ENCODE assay signal across 8 cellular contexts in the genomic region with DNA sequence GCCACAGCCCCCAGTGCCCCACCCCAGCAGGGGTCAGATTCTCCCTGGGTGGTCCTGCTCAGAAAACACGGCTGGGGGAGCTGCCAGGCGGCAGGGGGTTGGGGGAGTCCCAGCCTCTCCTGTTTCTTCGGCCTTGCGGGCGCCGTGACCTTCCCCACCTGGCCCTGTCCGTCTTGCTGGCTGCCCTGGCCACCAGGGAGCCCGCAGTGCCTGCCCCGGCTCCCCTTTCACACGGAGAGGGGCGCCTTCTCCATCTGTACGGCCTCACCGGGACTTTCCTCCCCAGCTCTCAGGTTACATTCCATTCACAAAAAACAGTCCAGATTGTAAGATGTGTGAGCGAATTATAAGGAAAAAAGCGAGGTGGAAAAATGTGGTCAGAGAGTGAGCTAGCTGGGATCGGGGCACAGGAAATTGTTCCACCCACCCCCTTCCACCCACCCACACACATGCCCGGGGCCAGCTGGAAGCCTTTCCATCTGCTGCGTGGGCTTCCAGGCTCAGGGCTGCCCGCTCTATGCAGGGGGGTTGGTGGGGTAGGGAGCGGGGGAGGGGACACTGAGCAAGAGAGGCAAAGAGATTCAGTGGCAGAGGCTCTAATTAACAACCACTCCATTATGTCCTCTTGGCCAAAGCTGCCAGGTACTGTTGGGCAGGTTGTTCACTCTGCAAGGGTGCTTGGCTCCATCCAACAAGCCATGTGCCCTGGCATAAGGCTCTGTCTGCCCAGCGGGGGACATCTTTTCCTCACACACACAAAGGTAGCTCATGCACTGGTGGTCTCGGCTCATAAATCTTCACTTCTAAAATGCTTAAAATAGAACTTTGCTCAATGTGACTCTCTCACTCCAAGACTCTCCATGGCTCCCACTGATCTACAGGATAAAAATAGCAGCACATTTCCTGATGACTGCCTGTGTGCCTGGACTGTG. TPM values are rescaled to one million over a fixed set of nuclear protein-coding genes. Genes with fewer than 3 reads are reported as not detected.
DNase-seq lines count a peak whose midpoint lies in the region; ATAC-seq, FAIRE-seq and TF ChIP-seq lines count a peak whose summit lies in the region.

No MANE protein-coding gene starts in this region.

- H3K27me3 ChIP-seq in lung (ENCODE audit: control insufficient read depth, insufficient read depth) = no peaks in the 10 kb centered on the region
- H3K27me3 ChIP-seq in subcutaneous abdominal adipose tissue (ENCODE audit: control insufficient read depth in 5 of 5, insufficient read depth in 4 of 5, low read length in 5 of 5) = no peaks in the 10 kb centered on the region

- 34 to 41% methylated on average over 22 of the region's 22 CpGs for WGBS in lung, 2 donors

- DNase-seq in AG08396 (ENCODE audit: low spot score) (peak; percentile 78), HTR-8/SVneo (ENCODE audit: insufficient read length, low spot score) (peak; percentile 87), amniotic stem cell (lab: John Stamatoyannopoulos, UW) (peak; percentile 74), lung (ENCODE audit: low spot score) (no peak), left lobe of liver (ENCODE audit: low spot score) (no peak), Kasumi-1 (lab: John Stamatoyannopoulos, UW) (no peak)

- no peak for TF ChIP-seq CTCF in lung (IDR thresholded peaks at IDR 0.05; ENCODE audit: control extremely low read depth, extremely low read depth)

- no peaks in the 10 kb centered on the region for H3K9me3 ChIP-seq in lung (ENCODE audit: control insufficient read depth in 2 of 2, insufficient read depth in 1 of 2, low read length in 1 of 2)
- no peaks in the 10 kb centered on the region for H3K9me3 ChIP-seq in subcutaneous abdominal adipose tissue (ENCODE audit: control insufficient read depth in 5 of 5, low read length in 5 of 5)

- ATAC-seq in lung (ENCODE audit: insufficient read depth, low FRiP score) (peak; percentile 22), left lobe of liver (no peak), GM18873 (IDR thresholded peaks at IDR 0.05; ENCODE audit: low FRiP score, unreplicated experiment) (no peak)

- H3K36me3 ChIP-seq in lung (ENCODE audit: control insufficient read depth in 2 of 2, insufficient read depth in 2 of 2, low read length in 2 of 2) (no peaks in the 10 kb centered on the region), subcutaneous abdominal adipose tissue (ENCODE audit: control insufficient read depth in 5 of 5, insufficient read depth in 5 of 5, low read length in 5 of 5) (no peaks in the 10 kb centered on the region)

- peak overlapping the region in 1 of 2 donors; percentile 49 for H3K27ac ChIP-seq in lung (ENCODE audit: low read depth in 1 of 2, low read length in 1 of 2)
- peak overlapping the region; percentile 54 for H3K27ac ChIP-seq in subcutaneous abdominal adipose tissue (ENCODE audit: low read depth, low read length)

- H3K4me3 ChIP-seq in lung = no peak overlapping the region
- no peak overlapping the region for H3K4me3 ChIP-seq in subcutaneous abdominal adipose tissue (ENCODE audit: low read depth in 1 of 5, low read length in 5 of 5)

- no peak for FAIRE-seq in HTR-8/SVneo (lab: Jason Lieb, UNC)

- peaks cover 7 to 16% of the 10 kb centered on the region in 2 donors for H3K4me1 ChIP-seq in lung (ENCODE audit: control insufficient read depth in 2 of 2, insufficient read depth in 2 of 2, low read length in 2 of 2)
- H3K4me1 ChIP-seq in subcutaneous abdominal adipose tissue (ENCODE audit: control insufficient read depth in 5 of 5, insufficient read depth in 5 of 5, low read length in 5 of 5) = peaks cover 22 to 60% (median 45%) of the 10 kb centered on the region in 5 donors

- H3K9ac ChIP-seq in subcutaneous abdominal adipose tissue (ENCODE audit: low read length in 5 of 5) = peak overlapping the region in 2 of 5 donors; percentile 14 to 35

RNA-seq across cellular contexts. Expression of a gene that starts 14.7 kb away (rescaled TPM):
- total RNA-seq in lung (10 to 100 TPM; 22.6 to 49.0 TPM), left lobe of liver (not detected)
- 10 to 100 TPM; 11.8 to 15.2 TPM for polyA plus RNA-seq in lung

Comparison
In these comparisons a context has a peak if more than half of its experiments do, and no peak if none do; other contexts are left out.
1. DNase-seq: peak in AG08396 (single experiment), HTR-8/SVneo (single experiment) and amniotic stem cell (single experiment); none in lung (single experiment), left lobe of liver (single experiment) and Kasumi-1 (0 of 2).
2. RNA of a gene that starts 14.7 kb away (total RNA-seq): 22.6 to 49.0 TPM in lung; not detected in left lobe of liver (single experiment); every median in the first group is over 10 times any median in the second.